1 cellular context compared by ENCODE assay signal in genomic region chr2:11342561-11343343, GRCh38.
TF ChIP-seq lines count a peak whose summit lies in the region.

No MANE protein-coding gene starts in this region.

TF ChIP-seq in K562, 482 proteins besides CTCF, POLR2A, EP300 and RAD21 (continued from another document):
- TF ChIP-seq POLR3G (IDR thresholded peaks at IDR 0.05; ENCODE audit: extremely low read depth, insufficient read length, insufficient replicate concordance) (no peak), DACH1 (IDR thresholded peaks at IDR 0.05; ENCODE audit: partially characterized antibody) (no peak), XRCC5 (IDR thresholded peaks at IDR 0.05; ENCODE audit: low read depth, low read length) (no peak), ZBTB17 (CRISPR knock-in tag; IDR thresholded peaks at IDR 0.05) (no peak), RBM34 (IDR thresholded peaks at IDR 0.05; ENCODE audit: borderline replicate concordance, insufficient read depth, low read length) (no peak), HCFC1 (IDR thresholded peaks at IDR 0.05; ENCODE audit: low read depth, low read length) (no peak), PPARD (CRISPR knock-in tag; IDR thresholded peaks at IDR 0.05) (no peak), BMI1 (IDR thresholded peaks at IDR 0.05; ENCODE audit: low read length) (no peak), ETS1 (conservative IDR thresholded peaks at IDR 0.05; ENCODE audit: control insufficient read depth, low read depth, low read length) (no peak), RERE (CRISPR knock-in tag; IDR thresholded peaks at IDR 0.05; ENCODE audit: borderline replicate concordance) (no peak), MEF2D (tag; conservative IDR thresholded peaks at IDR 0.05; ENCODE audit: low read depth) (no peak), PHB (CRISPR knock-in tag; IDR thresholded peaks at IDR 0.05) (no peak), TFAP4 (CRISPR knock-in tag; IDR thresholded peaks at IDR 0.05; ENCODE audit: borderline replicate concordance) (no peak), ZFP36 (IDR thresholded peaks at IDR 0.05; ENCODE audit: low read depth, low read length, partially characterized antibody) (no peak)
